ENCODE assay signal across 30 cellular contexts in genomic region chr11:17066691-17067090, GRCh38.
"Had no signal": no experiment of that assay in that cellular context is flagged by ENCODE, and none has a peak within 500 bp of the region (broad histone marks: within the 10 kb centered on the region; RNA-seq: fewer than 3 reads in every experiment).

No MANE protein-coding gene starts in this region.

- H3K4me3 ChIP-seq: ascending aorta, cardiac muscle cell, gastrocnemius medialis, hepatocyte, spleen, thoracic aorta, uterus had no signal

- H3K9me3 Mint-ChIP-seq: activated T-helper 1 cell treated with anti-CD3 and anti-CD28 coated beads, Interleukin-12 subunit alpha, Interleukin-12 subunit beta, Interleukin-2, Interleukin-4 antibody, amounts not matched to agents 30 ng/mL and 10 ng/mL and 1 ng/mL, durations not matched to agents 14 hours and 24 hours and 36 hours; dendritic cell treated with granulocyte-macrophage colony-stimulating factor and Interleukin-4, amounts not matched to agents 40 ng/mL and 50 ng/mL, for 4 days; naive thymus-derived CD4-positive, alpha-beta T cell had no signal

- H3K27me3 ChIP-seq: ascending aorta, cardiac muscle cell, gastrocnemius medialis, hepatocyte, spleen, uterus had no signal

- H3K4me2 ChIP-seq: hepatocyte had no signal

- DNase-seq: activated CD4-positive, alpha-beta T cell treated with anti-CD3 and anti-CD28 coated beads for 4 hours; activated CD4-positive, alpha-beta T cell treated with anti-CD3 and anti-CD28 coated beads, Interleukin-2, amount 50 U/mL, for 4 hours; activated effector memory CD4-positive, alpha-beta T cell treated with anti-CD3 and anti-CD28 coated beads, Interleukin-2, amount 50 U/mL, for 16 hours; activated naive CD4-positive, alpha-beta T cell treated with anti-CD3 and anti-CD28 coated beads for 36 hours; activated naive CD8-positive, alpha-beta T cell treated with anti-CD3 and anti-CD28 coated beads for 36 hours; activated T-cell treated with anti-CD3 and anti-CD28 coated beads for 4 hours; endodermal cell; gastrocnemius medialis; kidney; left colon; mammary epithelial cell; naive thymus-derived CD4-positive, alpha-beta T cell; right cardiac atrium; spleen; stimulated activated naive CD4-positive, alpha-beta T cell treated with Interleukin-2 at 50 U/mL for 16 hours; T-helper 9 cell; trophoblast cell; uterus had no signal

- H3K9me3 ChIP-seq: ascending aorta, gastrocnemius medialis, spleen, thoracic aorta, uterus had no signal

- H3K4me3 Mint-ChIP-seq: activated naive CD4-positive, alpha-beta T cell treated with anti-CD3 and anti-CD28 coated beads for 36 hours; activated naive CD8-positive, alpha-beta T cell treated with anti-CD3 and anti-CD28 coated beads for 36 hours; activated T-helper 1 cell treated with anti-CD3 and anti-CD28 coated beads, Interleukin-12 subunit alpha, Interleukin-12 subunit beta, Interleukin-2, Interleukin-4 antibody, amounts not matched to agents 30 ng/mL and 10 ng/mL and 1 ng/mL, durations not matched to agents 14 hours and 24 hours and 36 hours; brain; dendritic cell treated with granulocyte-macrophage colony-stimulating factor and Interleukin-4, amounts not matched to agents 40 ng/mL and 50 ng/mL, for 4 days; endodermal cell; mesothelial cell of epicardium; naive thymus-derived CD4-positive, alpha-beta T cell; neural crest cell had no signal

- H3K27ac Mint-ChIP-seq: activated naive CD4-positive, alpha-beta T cell treated with anti-CD3 and anti-CD28 coated beads for 36 hours; activated naive CD8-positive, alpha-beta T cell treated with anti-CD3 and anti-CD28 coated beads for 36 hours; activated T-helper 1 cell treated with anti-CD3 and anti-CD28 coated beads, Interleukin-12 subunit alpha, Interleukin-12 subunit beta, Interleukin-2, Interleukin-4 antibody, amounts not matched to agents 30 ng/mL and 10 ng/mL and 1 ng/mL, durations not matched to agents 14 hours and 24 hours and 36 hours; brain; dendritic cell treated with granulocyte-macrophage colony-stimulating factor and Interleukin-4, amounts not matched to agents 40 ng/mL and 50 ng/mL, for 4 days; endodermal cell; mesothelial cell of epicardium had no signal

- H3K79me2 ChIP-seq: hepatocyte, parathyroid adenoma had no signal

- H3K4me1 Mint-ChIP-seq: brain, endodermal cell, mesothelial cell of epicardium, neural crest cell had no signal

- H3K9ac ChIP-seq: parathyroid adenoma had no signal

- H2AFZ ChIP-seq: hepatocyte, parathyroid adenoma had no signal

- H3K36me3 ChIP-seq: cardiac muscle cell, gastrocnemius medialis, thoracic aorta, uterus had no signal

- ATAC-seq: esophagus mucosa; gastrocnemius medialis; left colon; naive thymus-derived CD4-positive, alpha-beta T cell; right cardiac atrium had no signal

- H3K36me3 Mint-ChIP-seq: brain had no signal

- H3K27ac ChIP-seq: ascending aorta, cardiac muscle cell, gastrocnemius medialis, hepatocyte, parathyroid adenoma, spleen, thoracic aorta, uterus, VCaP had no signal

- H3K4me1 ChIP-seq: ascending aorta, gastrocnemius medialis, parathyroid adenoma, spleen, uterus had no signal

- H3K27me3 Mint-ChIP-seq: activated naive CD8-positive, alpha-beta T cell treated with anti-CD3 and anti-CD28 coated beads for 36 hours; brain; dendritic cell treated with granulocyte-macrophage colony-stimulating factor and Interleukin-4, amounts not matched to agents 40 ng/mL and 50 ng/mL, for 4 days; naive thymus-derived CD4-positive, alpha-beta T cell had no signal
